Comparison of ENCODE assay signal across 8 cellular contexts in the genomic region with DNA sequence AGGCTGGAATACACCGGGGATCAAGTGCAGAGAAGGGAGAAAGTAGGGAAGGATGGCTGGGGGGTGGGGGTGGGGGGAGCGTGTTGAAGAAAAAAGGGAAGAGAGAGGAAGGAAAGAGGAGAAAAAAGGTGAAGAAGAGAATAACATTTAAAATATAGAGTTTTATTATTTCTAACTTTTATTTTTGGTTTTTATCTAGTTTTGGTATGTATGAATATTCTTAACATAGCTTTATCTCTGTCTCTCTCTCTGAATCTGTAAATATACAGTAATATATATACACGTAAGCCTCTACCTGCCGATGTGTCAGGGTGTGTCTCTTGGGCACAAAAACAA. TPM values are rescaled to one million over a fixed set of nuclear protein-coding genes. Genes with fewer than 3 reads are reported as not detected.
DNase-seq lines count a peak whose midpoint lies in the region; ATAC-seq and TF ChIP-seq lines count a peak whose summit lies in the region.

No MANE protein-coding gene starts in this region.

- H3K9ac ChIP-seq in mucosa of stomach (ENCODE audit: low read length), result peak overlapping the region; percentile 75

- CTCF ChIA-PET in MCF 10A (lab: Yijun Ruan, JAX), result interaction anchor here (0.5 to 2.2 kb wide), 18 partner anchors 11 to 1918 kb away, joined by 3 to 13 read pairs (median 4); no protein-coding TSS in a partner anchor

- H3K36me3 Mint-ChIP-seq in stimulated activated naive CD8-positive, alpha-beta T cell treated with anti-CD3 and anti-CD28 coated beads, Interleukin-15, Interleukin-2, amounts not matched to agents 100 ng/mL and 50 ng/mL, for 24 hours (ENCODE audit: low read depth), result no peaks in the 10 kb centered on the region
- no peaks in the 10 kb centered on the region for H3K36me3 Mint-ChIP-seq in MCF 10A (ENCODE audit: insufficient read depth, unreplicated experiment)

- ATAC-seq in stimulated activated naive CD8-positive, alpha-beta T cell treated with anti-CD3 and anti-CD28 coated beads, Interleukin-15, Interleukin-2, amounts not matched to agents 100 U/mL and 50 U/mL, for 24 hours, result no peak

- H3K27me3 ChIP-seq in mucosa of stomach (ENCODE audit: control insufficient read depth, insufficient read depth, low read length), result peaks cover 11% of the 10 kb centered on the region

- H3K4me1 ChIP-seq in mucosa of stomach (ENCODE audit: control insufficient read depth, insufficient read depth, low read length), result peaks cover 12% of the 10 kb centered on the region

- intact Hi-C loops in MCF 10A (cut with micrococcal nuclease), result loop anchor here (1.0 to 5.0 kb wide), 4 partner anchors 10 to 260 kb away; no protein-coding TSS in a partner anchor

- peaks cover 26% of the 10 kb centered on the region for H3K4me1 Mint-ChIP-seq in stimulated activated naive CD8-positive, alpha-beta T cell treated with anti-CD3 and anti-CD28 coated beads, Interleukin-15, Interleukin-2, amounts not matched to agents 100 ng/mL and 50 ng/mL, for 24 hours (ENCODE audit: low read depth)
- peaks cover 26% of the 10 kb centered on the region for H3K4me1 Mint-ChIP-seq in MCF 10A (ENCODE audit: insufficient read depth, unreplicated experiment)

- no peaks in the 10 kb centered on the region for H3K36me3 ChIP-seq in mucosa of stomach (ENCODE audit: control insufficient read depth, insufficient read depth, low read length)

- BruUV-seq in MCF 10A (replicated peaks; lab: Mats Ljungman, UMichigan), result no TSS peak

- no peak for DNase-seq in stimulated activated naive CD8-positive, alpha-beta T cell treated with anti-CD3 and anti-CD28 coated beads, Interleukin-15, Interleukin-2, amounts not matched to agents 100 U/mL and 50 U/mL, for 24 hours
- DNase-seq in MCF 10A (ENCODE audit: unreplicated experiment) (no peak), NCI-H187 (lab: John Stamatoyannopoulos, UW) (no peak), amygdala (lab: John Stamatoyannopoulos, UW) (no peak), MV-4-11 (lab: John Stamatoyannopoulos, UW) (no peak), RPMI8226 (no peak)

- H3K4me3 ChIP-seq in mucosa of stomach (ENCODE audit: low read length), result no peak overlapping the region

- H3K9me3 Mint-ChIP-seq in stimulated activated naive CD8-positive, alpha-beta T cell treated with anti-CD3 and anti-CD28 coated beads, Interleukin-15, Interleukin-2, amounts not matched to agents 100 ng/mL and 50 ng/mL, for 24 hours, result no peaks in the 10 kb centered on the region
- no peaks in the 10 kb centered on the region for H3K9me3 Mint-ChIP-seq in MCF 10A (ENCODE audit: unreplicated experiment)

- no peak for TF ChIP-seq CTCF in MCF 10A (IDR thresholded peaks at IDR 0.05; ENCODE audit: unreplicated experiment)

- POLR2A ChIA-PET in MCF 10A (lab: Yijun Ruan, JAX), result interaction anchor here (0.7 to 3.3 kb wide), 6 partner anchors 10 to 222 kb away, joined by 3 to 19 read pairs (median 5); no protein-coding TSS in a partner anchor

- peak overlapping the region; percentile 82 for H3K27ac Mint-ChIP-seq in stimulated activated naive CD8-positive, alpha-beta T cell treated with anti-CD3 and anti-CD28 coated beads, Interleukin-15, Interleukin-2, amounts not matched to agents 100 ng/mL and 50 ng/mL, for 24 hours
- H3K27ac Mint-ChIP-seq in MCF 10A (ENCODE audit: low read depth, unreplicated experiment), result peak overlapping the region; percentile 85

- peak overlapping the region; percentile 89 for H3K4me3 Mint-ChIP-seq in stimulated activated naive CD8-positive, alpha-beta T cell treated with anti-CD3 and anti-CD28 coated beads, Interleukin-15, Interleukin-2, amounts not matched to agents 100 ng/mL and 50 ng/mL, for 24 hours
- H3K4me3 Mint-ChIP-seq in MCF 10A (ENCODE audit: unreplicated experiment), result peak overlapping the region; percentile 89

- H3K9me3 ChIP-seq in mucosa of stomach (ENCODE audit: control insufficient read depth, low read length), result no peaks in the 10 kb centered on the region

- H3K27me3 Mint-ChIP-seq in stimulated activated naive CD8-positive, alpha-beta T cell treated with anti-CD3 and anti-CD28 coated beads, Interleukin-15, Interleukin-2, amounts not matched to agents 100 ng/mL and 50 ng/mL, for 24 hours, result no peaks in the 10 kb centered on the region
- H3K27me3 Mint-ChIP-seq in MCF 10A (ENCODE audit: insufficient read depth, unreplicated experiment), result no peaks in the 10 kb centered on the region

RNA-seq across cellular contexts. Expression of gene HLA-F, which starts 30.0 kb away (rescaled TPM):
- 16.9 and 28.5 TPM in 2 replicates for total RNA-seq in MCF 10A (2022)
